Comparison of ENCODE assay signal across 8 cellular contexts in the genomic region with DNA sequence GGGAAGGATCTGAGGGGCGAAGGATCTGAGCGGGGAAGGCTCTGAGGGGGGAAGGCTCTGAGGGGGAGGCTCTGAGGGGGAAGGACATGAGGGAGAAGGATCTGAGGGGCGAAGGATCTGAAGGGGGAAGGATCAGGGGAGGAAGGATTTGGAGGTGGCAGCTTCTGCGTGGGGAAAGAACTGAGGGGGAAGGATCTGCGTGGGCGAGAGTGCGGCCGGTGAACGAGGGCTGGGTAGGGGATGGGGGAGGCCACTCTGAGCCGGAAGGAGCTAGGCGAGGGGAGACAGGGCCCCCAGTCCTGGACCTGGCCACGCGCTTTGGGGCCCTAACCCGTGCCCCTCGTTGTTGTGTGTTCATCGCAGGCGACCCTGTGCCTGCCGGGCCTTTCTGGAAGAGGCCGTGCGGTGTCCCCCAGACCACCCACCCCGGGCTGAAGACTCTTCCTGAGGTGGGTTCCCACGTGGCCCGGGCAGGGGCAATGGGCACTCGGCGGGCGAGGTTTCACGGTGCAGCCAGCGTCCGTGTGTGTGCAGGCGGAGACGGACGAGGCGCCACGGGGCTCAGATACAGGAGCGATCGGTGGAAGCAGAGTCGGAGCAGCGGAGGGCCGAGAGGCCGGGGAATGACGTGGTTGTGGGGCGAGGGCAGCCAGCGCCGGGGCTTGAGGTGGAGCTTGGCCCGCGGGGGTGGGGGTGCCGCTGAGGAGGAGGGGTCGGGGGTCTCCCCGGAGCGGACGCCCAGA. TPM values are rescaled to one million over a fixed set of nuclear protein-coding genes. Genes with fewer than 3 reads are reported as not detected.
DNase-seq lines count a peak whose midpoint lies in the region; ATAC-seq and TF ChIP-seq lines count a peak whose summit lies in the region.

No MANE protein-coding gene starts in this region.

- no peaks in the 10 kb centered on the region for H3K36me3 Mint-ChIP-seq in activated T-helper 17 cell treated with anti-CD3 and anti-CD28 coated beads, Interleukin-2, amount 50 U/mL, for 72 hours (ENCODE audit: low read depth)

- H3K4me3 ChIP-seq in HFF-Myc (replicated peaks; ENCODE audit: low read depth, low read length) = peak overlapping the region; percentile 32
- peak overlapping the region; percentile 58 for H3K4me3 ChIP-seq in left ventricle myocardium inferior
- peak overlapping the region; percentile 4 to 38 (median 21) for H3K4me3 ChIP-seq in skin epidermis

- no peak for DNase-seq in HFF-Myc (ENCODE audit: extremely low read depth, low read depth)
- no peak for DNase-seq in left ventricle myocardium inferior
- DNase-seq in OCI-M1 (lab: John Stamatoyannopoulos, UW) = no peak
- DNase-seq in NAMALWA (ENCODE audit: low spot score) = no peak
- no peak for DNase-seq in islet precursor cell

- intact Hi-C loops in left ventricle myocardium inferior (cut with micrococcal nuclease) = no loop called here

- H3K4me1 Mint-ChIP-seq in activated T-helper 17 cell treated with anti-CD3 and anti-CD28 coated beads, Interleukin-2, amount 50 U/mL, for 72 hours = no peaks in the 10 kb centered on the region

- no peak overlapping the region for H3K27ac Mint-ChIP-seq in activated T-helper 17 cell treated with anti-CD3 and anti-CD28 coated beads, Interleukin-2, amount 50 U/mL, for 72 hours

- peaks cover 86% of the 10 kb centered on the region for H3K27me3 ChIP-seq in left ventricle myocardium inferior (ENCODE audit: low read depth)

- H3K9me3 ChIP-seq in left ventricle myocardium inferior (replicated peaks) = no peaks in the 10 kb centered on the region

- no peaks in the 10 kb centered on the region for H3K27me3 Mint-ChIP-seq in activated T-helper 17 cell treated with anti-CD3 and anti-CD28 coated beads, Interleukin-2, amount 50 U/mL, for 72 hours

- TF ChIP-seq CTCF in HFF-Myc (IDR thresholded peaks at IDR 0.05; ENCODE audit: low read depth, low read length, missing control alignments) (no peak), left ventricle myocardium inferior (IDR thresholded peaks at IDR 0.05; ENCODE audit: borderline replicate concordance) (no peak)

- peak; percentile 46 for ATAC-seq in activated T-helper 17 cell treated with anti-CD3 and anti-CD28 coated beads, Interleukin-2, amount 50 U/mL, for 72 hours (replicated peaks)
- ATAC-seq in GM21737 (IDR thresholded peaks at IDR 0.05; ENCODE audit: unreplicated experiment) = no peak

- H3K4me3 Mint-ChIP-seq in activated T-helper 17 cell treated with anti-CD3 and anti-CD28 coated beads, Interleukin-2, amount 50 U/mL, for 72 hours = peak overlapping the region; percentile 67

- H3K4me1 ChIP-seq in left ventricle myocardium inferior = peaks cover 28% of the 10 kb centered on the region

- H3K36me3 ChIP-seq in left ventricle myocardium inferior = no peaks in the 10 kb centered on the region

- H3K9me3 Mint-ChIP-seq in activated T-helper 17 cell treated with anti-CD3 and anti-CD28 coated beads, Interleukin-2, amount 50 U/mL, for 72 hours = no peaks in the 10 kb centered on the region

- H3K27ac ChIP-seq in left ventricle myocardium inferior (replicated peaks) (no peak overlapping the region), skin epidermis (peak overlapping the region in 2 of 21 experiments; percentile 21 to 50)

RNA-seq across cellular contexts. Expression of a gene that starts 2.0 kb away (rescaled TPM):
- not detected for total RNA-seq in activated T-helper 17 cell treated with anti-CD3 and anti-CD28 coated beads, Interleukin-2, amount 50 U/mL, for 72 hours
- total RNA-seq in left ventricle myocardium inferior = not detected

RNA-seq across cellular contexts. Expression of a gene that starts 12.5 kb away (rescaled TPM):
- total RNA-seq in activated T-helper 17 cell treated with anti-CD3 and anti-CD28 coated beads, Interleukin-2, amount 50 U/mL, for 72 hours = not detected
- total RNA-seq in left ventricle myocardium inferior = not detected

RNA-seq across cellular contexts. Expression of a gene that starts 23.2 kb away (rescaled TPM):
- total RNA-seq in activated T-helper 17 cell treated with anti-CD3 and anti-CD28 coated beads, Interleukin-2, amount 50 U/mL, for 72 hours = 10 to 100 TPM; 13.8 to 21.9 TPM
- total RNA-seq in left ventricle myocardium inferior = 5.1 TPM

RNA-seq across cellular contexts. Expression of a gene that starts 26.0 kb away (rescaled TPM):
- 10 to 100 TPM; 52.8 to 74.2 TPM for total RNA-seq in activated T-helper 17 cell treated with anti-CD3 and anti-CD28 coated beads, Interleukin-2, amount 50 U/mL, for 72 hours
- total RNA-seq in left ventricle myocardium inferior = 40.5 TPM

RNA-seq across cellular contexts. Expression of a gene that starts 26.0 kb away (rescaled TPM):
- total RNA-seq in activated T-helper 17 cell treated with anti-CD3 and anti-CD28 coated beads, Interleukin-2, amount 50 U/mL, for 72 hours = 10 to 100 TPM; 47.8 to 55.8 TPM
- total RNA-seq in left ventricle myocardium inferior = 38.9 TPM
